13 cellular contexts compared by ENCODE assay signal in the genomic region with DNA sequence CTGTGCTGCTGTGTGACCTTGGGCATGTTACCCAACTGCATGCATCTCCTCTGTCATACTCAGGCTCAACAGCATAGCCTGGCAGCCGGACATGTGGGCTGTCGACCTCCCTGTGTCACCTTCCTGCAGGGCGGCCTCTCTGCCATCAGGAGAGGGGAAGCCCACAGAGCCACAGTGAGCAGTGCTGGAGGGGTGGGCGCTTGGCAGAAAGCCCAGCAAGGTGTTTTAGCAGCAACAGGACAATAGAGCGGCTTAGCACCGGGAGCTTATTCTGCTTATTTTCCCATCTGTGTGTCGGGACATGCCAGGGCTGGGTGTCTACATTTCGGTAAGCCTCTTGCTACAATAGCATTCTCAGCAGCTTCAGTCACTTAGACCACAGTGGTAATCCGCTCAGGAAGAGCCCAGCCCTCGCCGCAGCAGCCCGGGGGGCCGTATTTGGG.
A peak's percentile ranks its signal among the peaks of the same experiment; 100 is the strongest.
DNase-seq lines count a peak whose midpoint lies in the region; ATAC-seq and TF ChIP-seq lines count a peak whose summit lies in the region.
"Had no signal": no experiment of that assay in that cellular context is flagged by ENCODE, and none has a peak within 500 bp of the region (broad histone marks: within the 10 kb centered on the region; RNA-seq: fewer than 3 reads in every experiment).

No MANE protein-coding gene starts in this region.

- H3K27me3 ChIP-seq in GM06990 (replicated peaks; ENCODE audit: control insufficient read depth, insufficient read depth, low read length) = no peaks in the 10 kb centered on the region

- no peaks in the 10 kb centered on the region for H3K36me3 ChIP-seq in GM06990 (ENCODE audit: control insufficient read depth, insufficient read depth, low read length)

- H3K4me3 ChIP-seq in GM06990 (replicated peaks; ENCODE audit: low read depth, low read length) = no peak overlapping the region

- no peaks in the 10 kb centered on the region for H3K36me3 Mint-ChIP-seq in memory B cell

- peaks cover 2% of the 10 kb centered on the region for H3K9me3 Mint-ChIP-seq in memory B cell

- ATAC-seq in memory B cell (ENCODE audit: low read depth) (no peak), GM18909 (IDR thresholded peaks at IDR 0.05; ENCODE audit: poor library complexity, unreplicated experiment) (no peak), HG03135 (IDR thresholded peaks at IDR 0.05; ENCODE audit: unreplicated experiment) (no peak)

- H3K4me3 Mint-ChIP-seq in memory B cell = peak overlapping the region; percentile 60

- peak overlapping the region; percentile 78 for H3K27ac Mint-ChIP-seq in memory B cell

- H3K4me1 Mint-ChIP-seq in memory B cell = peaks cover 25% of the 10 kb centered on the region

- peaks cover 25% of the 10 kb centered on the region for H3K27me3 Mint-ChIP-seq in memory B cell

- peak; percentile 48 for DNase-seq in GM06990 (ENCODE audit: extremely low read depth, insufficient read length)
- peak; percentile 59 for DNase-seq in NCI-H1105 (lab: John Stamatoyannopoulos, UW)
- peak; percentile 37 to 42 for DNase-seq in activated T-cell treated with anti-CD3 and anti-CD28 coated beads, Interleukin-2, amount 50 U/mL, for 48 hours
- no peak for DNase-seq in memory B cell (ENCODE audit: low spot score in 2 of 2)
- no peak for DNase-seq in NOMO-1 (lab: John Stamatoyannopoulos, UW; ENCODE audit: unreplicated experiment in 2 of 2)
- DNase-seq: activated CD4-positive, alpha-beta T cell treated with anti-CD3 and anti-CD28 coated beads for 1 hour; aorta; EL; MM.1S; Right ventricle myocardium superior; stimulated activated naive CD4-positive, alpha-beta T cell had no signal

- no peak for TF ChIP-seq CTCF in GM06990 (IDR thresholded peaks at IDR 0.05; ENCODE audit: insufficient read depth, low read length, poor library complexity, severe bottlenecking)

Comparison
In these comparisons a context has a peak if more than half of its experiments do, and no peak if none do; other contexts are left out.
1. DNase-seq: peak in GM06990 (single experiment), NCI-H1105 (single experiment) and activated T-cell treated with anti-CD3 and anti-CD28 coated beads, Interleukin-2, amount 50 U/mL, for 48 hours (2 of 2); none in memory B cell (0 of 2) and NOMO-1 (0 of 2).